Comparison of ENCODE assay signal across 19 cellular contexts in genomic region chr11:75288846-75289760, GRCh38. TPM values are rescaled to one million over a fixed set of nuclear protein-coding genes. Genes with fewer than 3 reads are reported as not detected.
DNase-seq lines count a peak whose midpoint lies in the region; ATAC-seq and TF ChIP-seq lines count a peak whose summit lies in the region.
"Had no signal": no experiment of that assay in that cellular context is flagged by ENCODE, and none has a peak within 500 bp of the region (broad histone marks: within the 10 kb centered on the region; RNA-seq: fewer than 3 reads in every experiment).

No MANE protein-coding gene starts in this region.

- POLR2A ChIA-PET in CD4-positive, alpha-beta T cell (lab: Charles Lee): interaction anchor here (1.4 kb wide), 1 partner anchor 51 kb away, joined by 3 read pairs; no protein-coding TSS in a partner anchor

- no peaks in the 10 kb centered on the region for H3K9me3 Mint-ChIP-seq in CD4-positive, alpha-beta T cell
- H3K9me3 Mint-ChIP-seq: activated CD4-positive, alpha-beta T cell treated with anti-CD3 and anti-CD28 coated beads, Interleukin-2, amount 10 ng/mL, durations not matched to agents 24 days and 14 days; brain had no signal

- peak overlapping the region; percentile 17 for H3K27ac Mint-ChIP-seq in CD4-positive, alpha-beta T cell
- H3K27ac Mint-ChIP-seq: activated CD4-positive, alpha-beta T cell treated with anti-CD3 and anti-CD28 coated beads, Interleukin-2, amount 10 ng/mL, durations not matched to agents 24 days and 14 days had no signal

- H3K27me3 ChIP-seq in CD4-positive, alpha-beta T cell (ENCODE audit: control insufficient read depth, insufficient read depth, low read length): no peaks in the 10 kb centered on the region
- H3K27me3 ChIP-seq: Peyer's patch, testis had no signal

- DNase-seq in CD4-positive, alpha-beta T cell: no peak
- DNase-seq in fibroblast of peridontal ligament (ENCODE audit: extremely low read depth): peak; percentile 8
- DNase-seq in pons (ENCODE audit: low spot score): peak; percentile 52
- DNase-seq in RKO (ENCODE audit: low spot score): no peak
- DNase-seq in COLO829 (ENCODE audit: low spot score): no peak
- DNase-seq: activated CD4-positive, alpha-beta T cell treated with anti-CD3 and anti-CD28 coated beads, Interleukin-2, amount 10 ng/mL, durations not matched to agents 24 days and 14 days; activated CD8-positive, alpha-beta memory T cell treated with anti-CD3 and anti-CD28 coated beads, Interleukin-2, amount 50 U/mL, for 48 hours; left cardiac atrium; NCI-H1436; NCI-H82; Peyer's patch; stimulated activated CD4-positive, alpha-beta T cell treated with anti-CD3 and anti-CD28 coated beads, Interleukin-4, amount 100 ng/mL, for 24 hours; testis had no signal

- ATAC-seq in CD4-positive, alpha-beta T cell (ENCODE audit: poor library complexity): no peak
- no peak for ATAC-seq in HG03565 (IDR thresholded peaks at IDR 0.05; ENCODE audit: unreplicated experiment)
- ATAC-seq: left cardiac atrium had no signal

- H3K4me3 Mint-ChIP-seq in CD4-positive, alpha-beta T cell: no peak overlapping the region
- H3K4me3 Mint-ChIP-seq: activated CD4-positive, alpha-beta T cell treated with anti-CD3 and anti-CD28 coated beads, Interleukin-2, amount 10 ng/mL, durations not matched to agents 24 days and 14 days; brain had no signal

- H3K4me1 Mint-ChIP-seq in CD4-positive, alpha-beta T cell (ENCODE audit: low read depth): peaks cover 4% of the 10 kb centered on the region
- H3K4me1 Mint-ChIP-seq: brain had no signal

- CTCF ChIA-PET in CD4-positive, alpha-beta T cell (lab: Charles Lee): interaction anchor here (1.8 kb wide), 1 partner anchor 9 kb away, joined by 5 read pairs; no protein-coding TSS in a partner anchor

- H3K27me3 Mint-ChIP-seq in CD4-positive, alpha-beta T cell: no peaks in the 10 kb centered on the region
- H3K27me3 Mint-ChIP-seq: activated CD4-positive, alpha-beta T cell treated with anti-CD3 and anti-CD28 coated beads, Interleukin-2, amount 10 ng/mL, durations not matched to agents 24 days and 14 days had no signal

- no peak overlapping the region for H3K27ac ChIP-seq in CD4-positive, alpha-beta T cell (ENCODE audit: low read depth, low read length)
- H3K27ac ChIP-seq in VCaP: peak overlapping the region; percentile 69
- H3K27ac ChIP-seq: Peyer's patch, testis had no signal

- H3K9me3 ChIP-seq in CD4-positive, alpha-beta T cell (ENCODE audit: control insufficient read depth, low read length): no peaks in the 10 kb centered on the region
- H3K9me3 ChIP-seq: HAP-1, Peyer's patch, testis had no signal

- TF ChIP-seq CTCF in CD4-positive, alpha-beta T cell (IDR thresholded peaks at IDR 0.05): no peak
- no peak for TF ChIP-seq CTCF in VCaP (conservative IDR thresholded peaks at IDR 0.05)

- intact Hi-C loops in CD4-positive, alpha-beta T cell (cut with DNase I, micrococcal nuclease): no loop called here

- peaks cover 48% of the 10 kb centered on the region for H3K36me3 Mint-ChIP-seq in CD4-positive, alpha-beta T cell (ENCODE audit: low read depth)

RNA-seq across cellular contexts. Expression of gene TPBGL, which starts 48.5 kb away (rescaled TPM):
- total RNA-seq in CD4-positive, alpha-beta T cell: under 1 TPM; 0.78 to 0.80 TPM
- total RNA-seq: Daoy, skeletal muscle tissue had no signal

Comparison
In these comparisons a context has a peak if more than half of its experiments do, and no peak if none do; other contexts are left out.
1. DNase-seq: peak in fibroblast of peridontal ligament (single experiment) and pons (single experiment); none in CD4-positive, alpha-beta T cell (0 of 10), RKO (single experiment) and COLO829 (single experiment).